ENCODE assay signal across 10 cellular contexts in the genomic region with DNA sequence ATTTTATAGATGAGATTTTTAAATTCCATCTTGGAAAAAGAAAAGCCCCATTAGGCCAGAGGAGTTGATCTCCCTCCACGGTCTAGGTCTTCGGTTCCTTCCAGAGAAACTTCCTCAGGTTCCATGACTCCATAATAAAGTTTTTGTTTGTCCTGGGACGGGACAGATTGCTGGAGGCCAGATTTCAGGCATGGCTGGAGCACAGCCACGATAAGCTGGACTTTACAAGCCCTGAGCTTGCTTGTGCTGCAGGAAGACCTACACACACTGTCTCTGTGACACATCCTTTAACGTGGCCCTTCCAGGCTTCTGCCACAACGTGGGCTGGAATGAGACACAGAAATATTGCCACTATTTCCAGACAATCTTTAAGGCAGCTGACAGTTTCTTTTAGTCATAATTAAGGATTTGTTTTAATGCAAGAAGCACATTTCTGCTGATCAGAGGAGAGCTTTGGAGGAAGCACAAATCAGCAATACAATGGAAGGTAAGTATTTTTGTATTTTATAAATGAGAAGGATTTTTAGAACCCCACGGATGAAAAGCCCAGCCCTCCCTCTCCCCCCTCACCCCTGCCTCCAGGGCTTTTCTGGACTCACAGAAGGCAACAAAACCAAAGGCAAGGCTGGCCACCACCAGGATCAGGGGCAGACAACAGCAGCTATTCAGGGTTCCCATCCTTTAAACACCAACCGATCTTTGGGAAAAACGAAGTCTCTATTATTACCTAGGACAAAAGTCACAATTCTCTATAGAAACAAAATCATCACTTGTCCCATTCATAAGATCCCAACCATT. TPM values are rescaled to one million over a fixed set of nuclear protein-coding genes. Genes with fewer than 3 reads are reported as not detected.
DNase-seq lines count a peak whose midpoint lies in the region; ATAC-seq and TF ChIP-seq lines count a peak whose summit lies in the region.
"Had no signal": no experiment of that assay in that cellular context is flagged by ENCODE, and none has a peak within 500 bp of the region (broad histone marks: within the 10 kb centered on the region; RNA-seq: fewer than 3 reads in every experiment).

No MANE protein-coding gene starts in this region.

- peaks cover 3% of the 10 kb centered on the region for H3K4me1 Mint-ChIP-seq in activated T-helper 2 cell treated with anti-CD3 and anti-CD28 coated beads, Interferon-gamma antibody, Interleukin-2, Interleukin-4, amounts not matched to agents 10 μg/mL and 5 μg/mL and 100 μg/mL, durations not matched to agents 14 hours and 24 hours and 36 hours (ENCODE audit: low read depth)

- intact Hi-C loops in colonic mucosa (cut with DNase I), result loop anchor here (5.0 kb wide), 1 partner anchor 52 kb away; no protein-coding TSS in a partner anchor
- intact Hi-C loops in activated T-helper 2 cell treated with anti-CD3 and anti-CD28 coated beads, Interferon-gamma antibody, Interleukin-2, Interleukin-4, amounts not matched to agents 10 μg/mL and 5 μg/mL and 100 μg/mL, durations not matched to agents 14 hours and 24 hours and 36 hours (cut with micrococcal nuclease), result no loop called here

- H3K9me3 ChIP-seq in colonic mucosa, result no peaks in the 10 kb centered on the region

- H3K27me3 Mint-ChIP-seq in activated T-helper 2 cell treated with anti-CD3 and anti-CD28 coated beads, Interferon-gamma antibody, Interleukin-2, Interleukin-4, amounts not matched to agents 10 μg/mL and 5 μg/mL and 100 μg/mL, durations not matched to agents 14 hours and 24 hours and 36 hours (ENCODE audit: low read depth), result peaks cover 72% of the 10 kb centered on the region

- H3K9ac ChIP-seq in colonic mucosa (ENCODE audit: low read depth in 2 of 2, low read length in 2 of 2), result peak overlapping the region; percentile 32 to 89

- no peaks in the 10 kb centered on the region for H3K9me3 Mint-ChIP-seq in activated T-helper 2 cell treated with anti-CD3 and anti-CD28 coated beads, Interferon-gamma antibody, Interleukin-2, Interleukin-4, amounts not matched to agents 10 μg/mL and 5 μg/mL and 100 μg/mL, durations not matched to agents 14 hours and 24 hours and 36 hours
- H3K9me3 Mint-ChIP-seq: T-helper 1 cell treated with Interleukin-12 subunit alpha and Interleukin-12 subunit beta and Interleukin-4 antibody, amounts not matched to agents 30 μg/mL and 1 μg/mL, for 36 hours had no signal

- ATAC-seq in GM19324 (IDR thresholded peaks at IDR 0.05; ENCODE audit: low FRiP score, unreplicated experiment) (no peak), HG03439 (IDR thresholded peaks at IDR 0.05; ENCODE audit: unreplicated experiment) (no peak)

- H3K36me3 Mint-ChIP-seq in activated T-helper 2 cell treated with anti-CD3 and anti-CD28 coated beads, Interferon-gamma antibody, Interleukin-2, Interleukin-4, amounts not matched to agents 10 μg/mL and 5 μg/mL and 100 μg/mL, durations not matched to agents 14 hours and 24 hours and 36 hours (ENCODE audit: low read depth), result no peaks in the 10 kb centered on the region

- H3K27ac Mint-ChIP-seq in activated T-helper 2 cell treated with anti-CD3 and anti-CD28 coated beads, Interferon-gamma antibody, Interleukin-2, Interleukin-4, amounts not matched to agents 10 μg/mL and 5 μg/mL and 100 μg/mL, durations not matched to agents 14 hours and 24 hours and 36 hours, result no peak overlapping the region
- H3K27ac Mint-ChIP-seq: T-helper 1 cell treated with Interleukin-12 subunit alpha and Interleukin-12 subunit beta and Interleukin-4 antibody, amounts not matched to agents 30 μg/mL and 1 μg/mL, for 36 hours had no signal

- no peak overlapping the region for H3K4me3 Mint-ChIP-seq in activated T-helper 2 cell treated with anti-CD3 and anti-CD28 coated beads, Interferon-gamma antibody, Interleukin-2, Interleukin-4, amounts not matched to agents 10 μg/mL and 5 μg/mL and 100 μg/mL, durations not matched to agents 14 hours and 24 hours and 36 hours (ENCODE audit: low read depth)
- H3K4me3 Mint-ChIP-seq: T-helper 1 cell treated with Interleukin-12 subunit alpha and Interleukin-12 subunit beta and Interleukin-4 antibody, amounts not matched to agents 30 μg/mL and 1 μg/mL, for 36 hours had no signal

- no peaks in the 10 kb centered on the region for H3K36me3 ChIP-seq in colonic mucosa

- H3K27ac ChIP-seq in HL-60 (replicated peaks), result peak overlapping the region; percentile 37
- peak overlapping the region; percentile 97 for H3K27ac ChIP-seq in colonic mucosa
- peak overlapping the region; percentile 86 for H3K27ac ChIP-seq in substantia nigra (ENCODE audit: low read depth, low read length, poor library complexity, severe bottlenecking)

- peaks cover 34% of the 10 kb centered on the region for H3K4me1 ChIP-seq in colonic mucosa

- no peak for TF ChIP-seq CTCF in HL-60 (IDR thresholded peaks at IDR 0.05; ENCODE audit: insufficient read depth, low read length)
- TF ChIP-seq CTCF in colonic mucosa (IDR thresholded peaks at IDR 0.05), result no peak

- DNase-seq in HL-60 (ENCODE audit: low read depth in 1 of 2, low spot score in 1 of 2) (no peak), colonic mucosa (peak; percentile 58), kidney tubule cell (ENCODE audit: low spot score) (peak; percentile 70), substantia nigra (lab: John Stamatoyannopoulos, UW) (peak in 1 of 49 donors; percentile 25), NOMO-1 treated with DMSO at 0.1 percent for 48 hours (lab: John Stamatoyannopoulos, UW; ENCODE audit: unreplicated experiment) (no peak)
- no peak for DNase-seq in activated T-helper 2 cell treated with anti-CD3 and anti-CD28 coated beads, Interferon-gamma antibody, Interleukin-2, Interleukin-4, amounts not matched to agents 10 μg/mL and 5 μg/mL and 100 μg/mL, durations not matched to agents 14 hours and 24 hours and 36 hours (ENCODE audit: low spot score)
- DNase-seq: NCI-H1105 treated with DMSO at 0.1 percent for 48 hours had no signal

- no peak overlapping the region for H3K4me3 ChIP-seq in HL-60 (replicated peaks; ENCODE audit: insufficient read depth, low read length)
- no peak overlapping the region for H3K4me3 ChIP-seq in colonic mucosa

- H3K27me3 ChIP-seq in HL-60 (ENCODE audit: insufficient read depth, poor library complexity, severe bottlenecking) (no peaks in the 10 kb centered on the region), colonic mucosa (no peaks in the 10 kb centered on the region)

RNA-seq across cellular contexts. Expression of a gene that starts 6.5 kb away (rescaled TPM):
- 100 to 1,000 TPM; 106 to 172 TPM for total RNA-seq in colonic mucosa
- 0.41 and 0.48 TPM in 2 replicates for total RNA-seq in activated T-helper 2 cell treated with anti-CD3 and anti-CD28 coated beads, Interferon-gamma antibody, Interleukin-2, Interleukin-4, amounts not matched to agents 10 μg/mL and 5 μg/mL and 100 μg/mL, durations not matched to agents 14 hours and 24 hours and 36 hours

Comparison
In these comparisons a context has a peak if more than half of its experiments do, and no peak if none do; other contexts are left out.
1. DNase-seq: peak in colonic mucosa (single experiment) and kidney tubule cell (single experiment); none in HL-60 (0 of 2), NOMO-1 treated with DMSO at 0.1 percent for 48 hours (single experiment) and activated T-helper 2 cell treated with anti-CD3 and anti-CD28 coated beads, Interferon-gamma antibody, Interleukin-2, Interleukin-4, amounts not matched to agents 10 μg/mL and 5 μg/mL and 100 μg/mL, durations not matched to agents 14 hours and 24 hours and 36 hours (single experiment).
2. H3K27ac ChIP-seq: peak in every context shown above with its lines; median percentile 97 in colonic mucosa; 86 in substantia nigra; 37 in HL-60.
3. RNA of a gene that starts 6.5 kb away (total RNA-seq): 106 to 172 TPM in colonic mucosa; 0.41 to 0.48 TPM in activated T-helper 2 cell treated with anti-CD3 and anti-CD28 coated beads, Interferon-gamma antibody, Interleukin-2, Interleukin-4, amounts not matched to agents 10 μg/mL and 5 μg/mL and 100 μg/mL, durations not matched to agents 14 hours and 24 hours and 36 hours; every median in the first group is over 10 times any median in the second.